ENCODE assay signal across 8 cellular contexts in the genomic region with DNA sequence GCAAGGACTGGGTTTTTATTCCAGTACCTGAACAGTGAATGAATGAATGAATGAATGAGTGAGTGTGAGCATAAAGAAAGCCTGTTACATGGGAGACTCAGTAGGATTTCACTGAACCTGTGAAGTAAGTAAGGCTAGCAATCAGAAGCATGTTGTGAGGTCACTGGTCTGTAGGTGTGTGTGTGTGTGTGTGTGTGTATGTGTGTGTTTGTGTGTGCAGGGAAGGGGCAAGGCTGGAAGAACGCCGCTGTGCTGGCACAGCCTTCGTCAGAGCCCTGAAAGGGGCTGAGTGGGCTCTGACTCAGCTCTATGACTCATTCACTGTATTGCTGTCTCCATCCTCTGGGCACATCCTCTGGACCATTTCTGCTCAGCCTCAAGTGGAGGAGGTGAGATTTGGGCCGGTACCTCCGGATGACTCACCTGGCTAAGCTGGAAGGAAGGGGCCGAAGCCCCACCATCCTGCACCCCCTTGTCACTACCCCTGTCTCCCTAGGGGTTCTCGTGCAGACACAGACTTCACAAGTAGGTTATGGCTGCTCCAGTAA. TPM values are rescaled to one million over a fixed set of nuclear protein-coding genes. Genes with fewer than 3 reads are reported as not detected.
DNase-seq lines count a peak whose midpoint lies in the region; ATAC-seq lines count a peak whose summit lies in the region.

No MANE protein-coding gene starts in this region.

- ATAC-seq in stimulated activated naive CD8-positive, alpha-beta T cell treated with anti-CD3 and anti-CD28 coated beads, Interleukin-15, Interleukin-2, amounts not matched to agents 100 U/mL and 50 U/mL, for 24 hours: peak; percentile 93
- ATAC-seq in HG03354 (IDR thresholded peaks at IDR 0.05; ENCODE audit: poor library complexity, severe bottlenecking, unreplicated experiment) (no peak), HG03439 (IDR thresholded peaks at IDR 0.05; ENCODE audit: unreplicated experiment) (no peak), HG03460 (IDR thresholded peaks at IDR 0.05; ENCODE audit: unreplicated experiment) (no peak)

- peak; percentile 98 for DNase-seq in A172 (ENCODE audit: low spot score)
- DNase-seq in HS-5 (ENCODE audit: low read depth): peak; percentile 90
- DNase-seq in activated T-cell treated with anti-CD3 and anti-CD28 coated beads for 4 hours: peak; percentile 32
- peak; percentile 93 for DNase-seq in islet precursor cell
- DNase-seq in stimulated activated naive CD8-positive, alpha-beta T cell treated with anti-CD3 and anti-CD28 coated beads, Interleukin-15, Interleukin-2, amounts not matched to agents 100 U/mL and 50 U/mL, for 24 hours: peak; percentile 66

RNA-seq across cellular contexts. Expression of a gene that starts 51.4 kb away (rescaled TPM):
- 228 and 237 TPM in 2 replicates for total RNA-seq in A172 (2014; rRNA removed; shearing (Covaris generic))

RNA-seq across cellular contexts. Expression of a gene that starts 56.4 kb away (rescaled TPM):
- total RNA-seq in A172 (2014; rRNA removed; shearing (Covaris generic)): 44.5 and 51.0 TPM in 2 replicates

RNA-seq across cellular contexts. Expression of a gene that starts 56.7 kb away (rescaled TPM):
- total RNA-seq in A172 (2014; rRNA removed; shearing (Covaris generic)): 29.4 and 32.7 TPM in 2 replicates

Comparison
In these comparisons a context has a peak if more than half of its experiments do, and no peak if none do; other contexts are left out.
1. DNase-seq: peak in every context shown above with its lines; median percentile 98 in A172; 93 in islet precursor cell; 90 in HS-5; 66 in stimulated activated naive CD8-positive, alpha-beta T cell treated with anti-CD3 and anti-CD28 coated beads, Interleukin-15, Interleukin-2, amounts not matched to agents 100 U/mL and 50 U/mL, for 24 hours; 32 in activated T-cell treated with anti-CD3 and anti-CD28 coated beads for 4 hours.